Comparison of ENCODE assay signal across 19 cellular contexts in genomic region chrX:23246001-23246400, GRCh38.
DNase-seq lines count a peak whose midpoint lies in the region; ATAC-seq and TF ChIP-seq lines count a peak whose summit lies in the region.
"Had no signal": no experiment of that assay in that cellular context is flagged by ENCODE, and none has a peak within 500 bp of the region (broad histone marks: within the 10 kb centered on the region; RNA-seq: fewer than 3 reads in every experiment).

No MANE protein-coding gene starts in this region.

- no peaks in the 10 kb centered on the region for H3K36me3 ChIP-seq in PC-3 (ENCODE audit: low read depth, low read length)
- no peaks in the 10 kb centered on the region for H3K36me3 ChIP-seq in CD4-positive, alpha-beta memory T cell (ENCODE audit: insufficient read depth, low read length)

- intact Hi-C loops in PC-3 (cut with micrococcal nuclease), result no loop called here
- intact Hi-C loops in CD4-positive, alpha-beta memory T cell (cut with micrococcal nuclease), result no loop called here

- H3K27ac ChIP-seq in PC-3 (ENCODE audit: low read length) (no peak overlapping the region), RWPE1 (no peak overlapping the region)
- no peak overlapping the region for H3K27ac ChIP-seq in CD4-positive, alpha-beta memory T cell (ENCODE audit: low read depth, low read length)
- H3K27ac ChIP-seq: PC-9 had no signal

- DNase-seq in H4 (ENCODE audit: low spot score) (peak; percentile 51), PC-3 (peak; percentile 77), chondrocyte (ENCODE audit: low spot score) (no peak), myocyte (ENCODE audit: low read depth) (peak; percentile 2), RWPE1 (ENCODE audit: low spot score) (no peak), NCI-H1105 (lab: John Stamatoyannopoulos, UW) (no peak)
- DNase-seq in stimulated activated naive CD4-positive, alpha-beta T cell (lab: John Stamatoyannopoulos, UW), result no peak
- DNase-seq in CD4-positive, alpha-beta memory T cell, result no peak
- DNase-seq: CD4-positive, CD25-positive, alpha-beta regulatory T cell; DND-41; IMR-90; NCI-H146; NCI-H2081 treated with DMSO at 0.1 percent for 48 hours; NCI-H2227 treated with DMSO at 0.1 percent for 48 hours; NCI-H526 treated with DMSO at 0.1 percent for 48 hours; NK-92 treated with Interleukin-12 subunit alpha and Interleukin-12 subunit beta, amount 100 ng/mL, for 24 hours had no signal

- H3F3A ChIP-seq in PC-3 (ENCODE audit: low read length, unreplicated experiment), result no peaks in the 10 kb centered on the region

- TF ChIP-seq CTCF in PC-3 (conservative IDR thresholded peaks at IDR 0.05; ENCODE audit: low read depth, low read length), result no peak
- TF ChIP-seq CTCF in chondrocyte (IDR thresholded peaks at IDR 0.05), result no peak
- no peak for TF ChIP-seq CTCF in RWPE1 (conservative IDR thresholded peaks at IDR 0.05; ENCODE audit: low read depth)

- no peak overlapping the region for H3K9ac ChIP-seq in PC-3 (ENCODE audit: low read length)

- no peaks in the 10 kb centered on the region for H3K27me3 Mint-ChIP-seq in chondrocyte (ENCODE audit: low read depth)
- no peaks in the 10 kb centered on the region for H3K27me3 Mint-ChIP-seq in CD4-positive, alpha-beta memory T cell
- H3K27me3 Mint-ChIP-seq: CD4-positive, CD25-positive, alpha-beta regulatory T cell had no signal

- ATAC-seq in PC-3, result peak; percentile 61; the same call in 1 of the 2 replicates
- ATAC-seq: Right ventricle myocardium inferior, SK-N-SH treated with all-trans-retinoic acid at 6 μM for 48 hours had no signal

- H3K27me3 ChIP-seq in PC-3 (ENCODE audit: low read length), result no peaks in the 10 kb centered on the region
- no peaks in the 10 kb centered on the region for H3K27me3 ChIP-seq in CD4-positive, alpha-beta memory T cell (ENCODE audit: insufficient read depth, low read length)

- H3K36me3 Mint-ChIP-seq in chondrocyte (ENCODE audit: low read depth), result no peaks in the 10 kb centered on the region
- H3K36me3 Mint-ChIP-seq in CD4-positive, alpha-beta memory T cell, result no peaks in the 10 kb centered on the region
- H3K36me3 Mint-ChIP-seq: CD4-positive, CD25-positive, alpha-beta regulatory T cell had no signal

- peak overlapping the region; percentile 12 for H3K27ac Mint-ChIP-seq in chondrocyte (ENCODE audit: unreplicated experiment)
- no peak overlapping the region for H3K27ac Mint-ChIP-seq in CD4-positive, alpha-beta memory T cell
- H3K27ac Mint-ChIP-seq: CD4-positive, CD25-positive, alpha-beta regulatory T cell had no signal

- no peaks in the 10 kb centered on the region for H4K20me1 ChIP-seq in PC-3 (ENCODE audit: low read length)

- POLR2A ChIA-PET in PC-3 (lab: Charles Lee; ENCODE audit: unreplicated experiment) (no interaction called here), RWPE1 (lab: Yijun Ruan, JAX; ENCODE audit: low non-redundant PET) (no interaction called here)
- POLR2A ChIA-PET in CD4-positive, alpha-beta memory T cell (lab: Charles Lee; ENCODE audit: partially characterized antibody), result no interaction called here

- H3K4me1 ChIP-seq in PC-3 (ENCODE audit: insufficient read depth, low read length), result peaks cover 9% of the 10 kb centered on the region; the same call in 1 of the 2 replicates
- H3K4me1 ChIP-seq in CD4-positive, alpha-beta memory T cell (ENCODE audit: insufficient read depth, low read length), result no peaks in the 10 kb centered on the region

- no peaks in the 10 kb centered on the region for H3K79me2 ChIP-seq in PC-3 (ENCODE audit: low read length)

- BruUV-seq in PC-3 (replicated peaks; lab: Mats Ljungman, UMichigan), result no TSS peak

- H2AFZ ChIP-seq in PC-3 (ENCODE audit: low read length), result no peak overlapping the region
- H2AFZ ChIP-seq: PC-9 had no signal

- H3K4me1 Mint-ChIP-seq in chondrocyte (ENCODE audit: low read depth), result peaks cover 5% of the 10 kb centered on the region
- H3K4me1 Mint-ChIP-seq in CD4-positive, alpha-beta memory T cell, result no peaks in the 10 kb centered on the region
- H3K4me1 Mint-ChIP-seq: CD4-positive, CD25-positive, alpha-beta regulatory T cell had no signal

- H3K9me2 ChIP-seq in PC-3 (replicated peaks; ENCODE audit: low read length), result no peaks in the 10 kb centered on the region

- CTCF ChIA-PET in PC-3 (lab: Charles Lee), result no interaction called here
- CTCF ChIA-PET in CD4-positive, alpha-beta memory T cell (lab: Charles Lee; ENCODE audit: partially characterized antibody), result no interaction called here
- CTCF ChIA-PET in RWPE1 (lab: Yijun Ruan, JAX), result no interaction called here

- peaks cover 5% of the 10 kb centered on the region for H3K9me3 Mint-ChIP-seq in chondrocyte (ENCODE audit: low read depth)
- H3K9me3 Mint-ChIP-seq in CD4-positive, alpha-beta memory T cell, result peaks cover 0 to 5% (median 0%) of the 10 kb centered on the region in 8 donors

- no peaks in the 10 kb centered on the region for H3K9me3 ChIP-seq in PC-3 (ENCODE audit: low read length)
- no peaks in the 10 kb centered on the region for H3K9me3 ChIP-seq in CD4-positive, alpha-beta memory T cell (ENCODE audit: control insufficient read depth in 1 of 2, low read length in 2 of 2)

- no peak overlapping the region for H3K4me2 ChIP-seq in PC-3 (ENCODE audit: low read length)
- H3K4me2 ChIP-seq: PC-9 had no signal

- H3K4me3 Mint-ChIP-seq in chondrocyte (ENCODE audit: unreplicated experiment), result no peak overlapping the region
- H3K4me3 Mint-ChIP-seq in CD4-positive, alpha-beta memory T cell, result no peak overlapping the region
- H3K4me3 Mint-ChIP-seq: CD4-positive, CD25-positive, alpha-beta regulatory T cell had no signal

- H3K4me3 ChIP-seq in PC-3 (ENCODE audit: low read length), result no peak overlapping the region
- H3K4me3 ChIP-seq in CD4-positive, alpha-beta memory T cell (ENCODE audit: low read length in 2 of 2), result no peak overlapping the region
- H3K4me3 ChIP-seq: PC-9 had no signal

Comparison
In these comparisons a context has a peak if more than half of its experiments do, and no peak if none do; other contexts are left out.
1. DNase-seq: peak in H4 (single experiment), PC-3 (single experiment) and myocyte (single experiment); none in chondrocyte (single experiment), stimulated activated naive CD4-positive, alpha-beta T cell (0 of 6), CD4-positive, alpha-beta memory T cell (0 of 5), RWPE1 (single experiment) and NCI-H1105 (single experiment).